ENCODE assay signal across 10 cellular contexts in the genomic region with DNA sequence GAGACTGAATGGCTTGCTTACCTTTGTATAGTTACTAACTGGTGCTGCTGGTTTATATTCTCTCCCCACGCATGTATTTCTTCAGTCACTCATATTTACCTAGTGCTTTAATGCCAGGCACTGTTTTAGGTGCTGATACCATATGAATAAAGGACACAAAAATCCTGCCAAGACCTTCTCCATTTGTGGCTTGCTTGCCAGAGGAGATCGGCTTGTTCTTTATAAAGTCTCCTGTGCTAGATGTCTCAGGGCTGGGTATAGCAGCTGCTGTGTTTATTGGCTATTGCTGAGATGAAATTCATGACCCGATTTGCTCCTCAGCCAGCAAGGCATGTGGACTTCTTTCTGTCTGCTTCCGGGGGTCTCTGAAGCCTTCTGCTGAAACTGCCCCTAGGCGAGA. TPM values are rescaled to one million over a fixed set of nuclear protein-coding genes. Genes with fewer than 3 reads are reported as not detected.
DNase-seq lines count a peak whose midpoint lies in the region; ATAC-seq and TF ChIP-seq lines count a peak whose summit lies in the region.
"Had no signal": no experiment of that assay in that cellular context is flagged by ENCODE, and none has a peak within 500 bp of the region (broad histone marks: within the 10 kb centered on the region; RNA-seq: fewer than 3 reads in every experiment).

No MANE protein-coding gene starts in this region.

- H3K9me3 ChIP-seq in esophagus (ENCODE audit: control insufficient read depth in 2 of 2, insufficient read depth in 1 of 2, low read depth in 1 of 2, low read length in 1 of 2) (no peaks in the 10 kb centered on the region), tibial artery (no peaks in the 10 kb centered on the region)

- peaks cover 64% of the 10 kb centered on the region for H3K36me3 Mint-ChIP-seq in nephron (ENCODE audit: low read depth)

- peaks cover 3% of the 10 kb centered on the region for H3K27me3 Mint-ChIP-seq in nephron (ENCODE audit: low read depth)

- TF ChIP-seq CTCF in nephron (IDR thresholded peaks at IDR 0.05; ENCODE audit: unreplicated experiment in 3 of 3) (no peak), tibial artery (IDR thresholded peaks at IDR 0.05) (no peak)

- H3K27me3 ChIP-seq in esophagus (ENCODE audit: control insufficient read depth in 1 of 2, insufficient read depth in 2 of 2, low read length in 2 of 2) = no peaks in the 10 kb centered on the region
- H3K27me3 ChIP-seq in tibial artery = no peaks in the 10 kb centered on the region

- H3K4me3 ChIP-seq in esophagus (ENCODE audit: low read depth in 1 of 2, low read length in 2 of 2) (no peak overlapping the region), tibial artery (peak overlapping the region; percentile 17 to 24)

- intact Hi-C loops in tibial artery (cut with DNase I; ENCODE audit: low total_unique reads) = loop anchor here (5.0 to 10.0 kb wide), 2 partner anchors 45 to 612 kb away; a partner anchor contains a TSS

- DNase-seq in NCI-H2029 (lab: John Stamatoyannopoulos, UW) = peak; percentile 50
- no peak for DNase-seq in NCI-H2029 treated with DMSO at 0.1 percent for 48 hours (lab: John Stamatoyannopoulos, UW)
- no peak for DNase-seq in tibial artery
- DNase-seq in NCI-H774 (lab: John Stamatoyannopoulos, UW) = no peak
- DNase-seq in hepatic stellate cell (ENCODE audit: low spot score) = no peak
- DNase-seq: 8988T had no signal

- H3K4me1 Mint-ChIP-seq in nephron = peaks cover 45% of the 10 kb centered on the region

- H3K4me3 Mint-ChIP-seq in nephron = peak overlapping the region; percentile 20 to 28 (median 24)
- H3K4me3 Mint-ChIP-seq: T-helper 2 cell treated with Interferon-gamma antibody and Interleukin-4, amounts not matched to agents 5 μg/mL and 100 μg/mL, for 36 hours had no signal

- ATAC-seq in HG02623 (IDR thresholded peaks at IDR 0.05; ENCODE audit: unreplicated experiment) = no peak

- H3K4me1 ChIP-seq in esophagus (ENCODE audit: control insufficient read depth in 2 of 2, insufficient read depth in 2 of 2, low read length in 1 of 2) (no peaks in the 10 kb centered on the region), tibial artery (peaks cover 5 to 67% (median 54%) of the 10 kb centered on the region in 4 donors)

- H3K27ac ChIP-seq in esophagus (ENCODE audit: low read depth in 2 of 2, low read length in 1 of 2) = peak overlapping the region; percentile 7 to 34
- peak overlapping the region; percentile 80 to 88 for H3K27ac ChIP-seq in tibial artery

- H3K27ac Mint-ChIP-seq in nephron = peak overlapping the region; percentile 85 to 95 (median 86)
- H3K27ac Mint-ChIP-seq: T-helper 2 cell treated with Interferon-gamma antibody and Interleukin-4, amounts not matched to agents 5 μg/mL and 100 μg/mL, for 36 hours had no signal

- WGBS in esophagus, 2 donors = 44 to 56% methylated on average over 5 of the region's 5 CpGs

- H3K36me3 ChIP-seq in esophagus (ENCODE audit: control insufficient read depth in 2 of 2, insufficient read depth in 2 of 2, low read length in 1 of 2) = peaks cover 0 to 3% of the 10 kb centered on the region in 2 donors
- peaks cover 0 to 5% (median 3%) of the 10 kb centered on the region in 3 donors for H3K36me3 ChIP-seq in tibial artery

- no peaks in the 10 kb centered on the region for H3K9me3 Mint-ChIP-seq in nephron
- H3K9me3 Mint-ChIP-seq: T-helper 2 cell treated with Interferon-gamma antibody and Interleukin-4, amounts not matched to agents 5 μg/mL and 100 μg/mL, for 36 hours had no signal

RNA-seq across cellular contexts. Expression of a gene that starts 46.5 kb away (rescaled TPM):
- 1 to 10 TPM; 2.0 to 3.0 TPM for polyA plus RNA-seq in esophagus

Comparison
In these comparisons a context has a peak if more than half of its experiments do, and no peak if none do; other contexts are left out.
1. H3K4me3 ChIP-seq: peak in tibial artery (2 of 2); none in esophagus (0 of 2).